20 cellular contexts compared by ENCODE assay signal in the genomic region with DNA sequence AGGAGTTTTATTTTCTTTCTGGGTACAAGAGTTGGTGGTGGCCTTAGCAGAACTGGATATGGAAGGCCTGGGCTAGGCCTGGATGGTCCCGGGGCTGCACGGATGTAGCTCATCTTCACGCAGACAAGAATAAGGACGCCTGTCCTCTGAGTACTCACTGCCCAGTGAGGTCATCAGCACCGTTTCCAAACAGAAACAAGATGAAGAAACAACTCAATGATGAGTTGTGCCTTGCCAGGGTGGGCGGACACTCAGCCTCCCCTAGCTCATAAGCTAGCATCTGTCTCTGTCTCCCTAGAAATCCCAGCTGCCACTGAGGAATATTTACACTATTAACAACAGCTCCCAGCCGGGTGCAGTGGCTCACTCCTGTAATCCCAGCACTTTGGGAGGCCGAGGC.
"Had no signal": no experiment of that assay in that cellular context is flagged by ENCODE, and none has a peak within 500 bp of the region (broad histone marks: within the 10 kb centered on the region; RNA-seq: fewer than 3 reads in every experiment).

No MANE protein-coding gene starts in this region.

- ATAC-seq: naive thymus-derived CD8-positive, alpha-beta T cell; sciatic nerve; stimulated activated naive B cell treated with anti-CD40 and anti-IgM and Interleukin-4, amounts not matched to agents 10 μg/mL and 1 μg/mL and 100 μg/mL, for 72 hours; stimulated activated naive CD8-positive, alpha-beta T cell treated with anti-CD3 and anti-CD28 coated beads, Interleukin-15, Interleukin-2, amounts not matched to agents 100 U/mL and 50 U/mL, for 24 hours had no signal

- H3K36me3 ChIP-seq: left ventricle myocardium inferior, neutrophil, ovary, right atrium auricular region, tibial nerve, uterus had no signal

- H3K27me3 ChIP-seq: neutrophil, ovary, right atrium auricular region, tibial nerve, uterus had no signal

- H3K4me1 ChIP-seq: left ventricle myocardium inferior, right atrium auricular region, stomach, tibial nerve, uterus had no signal

- H3K9me3 ChIP-seq: left ventricle myocardium inferior, neutrophil, ovary, right atrium auricular region, stomach, uterus had no signal

- H3K27ac ChIP-seq: hepatocyte, left ventricle myocardium inferior, neutrophil, ovary, right atrium auricular region, skin epidermis, stomach, tibial nerve, uterus had no signal

- DNase-seq: islet precursor cell; left ventricle myocardium inferior; midbrain; naive thymus-derived CD8-positive, alpha-beta T cell; ovary; stimulated activated CD4-positive, alpha-beta T cell treated with anti-CD3 and anti-CD28 coated beads, Interleukin-12 subunit alpha, Interleukin-12 subunit beta, amount 100 ng/mL, for 4 hours; stimulated activated CD4-positive, alpha-beta T cell treated with anti-CD3 and anti-CD28 coated beads, Interleukin-15, amount 100 ng/mL, for 24 hours; stimulated activated CD4-positive, alpha-beta T cell treated with anti-CD3 and anti-CD28 coated beads, Interleukin-2, amount 100 ng/mL, for 24 hours; stimulated activated CD4-positive, alpha-beta T cell treated with anti-CD3 and anti-CD28 coated beads, Interleukin-4, amount 100 ng/mL, for 1 hour; stimulated activated naive B cell treated with anti-CD40 and anti-IgM and Interleukin-4, amounts not matched to agents 10 μg/mL and 1 μg/mL and 100 μg/mL, for 72 hours; stimulated activated naive CD8-positive, alpha-beta T cell treated with anti-CD3 and anti-CD28 coated beads, Interleukin-15, Interleukin-2, amounts not matched to agents 100 U/mL and 50 U/mL, for 24 hours; stomach; uterus had no signal

- H3K4me3 ChIP-seq: hepatocyte, left ventricle myocardium inferior, lung, ovary, right atrium auricular region, skin epidermis, stomach, tibial nerve, uterus had no signal
